ENCODE assay signal across 8 cellular contexts in the genomic region with DNA sequence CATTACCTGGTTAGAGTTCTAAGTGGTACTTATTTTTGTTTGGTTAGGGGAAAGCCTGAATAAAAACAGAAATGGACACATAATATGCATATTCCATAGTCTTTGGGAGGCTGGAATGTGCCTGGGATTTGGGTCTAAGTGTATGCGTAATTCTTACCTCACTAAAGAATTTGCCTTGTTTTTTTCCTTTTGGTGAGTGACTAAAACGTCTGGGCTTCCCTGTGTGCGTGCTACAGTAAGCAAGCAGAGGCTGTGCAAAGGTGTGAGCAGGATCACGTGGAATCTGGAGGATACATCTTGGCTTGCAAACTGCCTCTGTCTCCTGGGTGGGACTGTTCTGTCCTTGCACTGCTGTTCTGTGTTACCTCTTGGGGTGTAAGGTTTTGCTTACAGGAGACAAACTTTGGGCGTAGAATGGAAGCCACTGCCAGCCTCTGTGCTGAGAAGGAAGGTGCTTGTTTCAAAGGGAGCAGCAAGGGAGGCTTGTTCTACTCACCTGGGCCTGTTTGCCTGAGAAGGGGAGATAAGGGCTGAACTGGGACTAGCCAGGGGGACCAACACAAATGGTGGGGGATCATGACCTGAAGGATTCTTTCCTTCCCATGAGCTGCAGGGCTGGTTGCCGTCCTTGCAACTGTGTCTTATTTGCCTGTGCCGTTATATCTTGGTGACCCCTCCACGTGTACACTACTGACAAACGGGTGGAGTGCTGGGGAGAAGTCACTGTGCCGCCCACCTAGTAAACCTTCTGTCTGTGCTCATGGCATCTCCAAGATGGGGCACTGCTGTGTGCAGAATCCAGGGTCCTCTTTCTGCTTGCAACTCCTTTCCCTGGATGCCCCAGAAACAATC. TPM values are rescaled to one million over a fixed set of nuclear protein-coding genes. Genes with fewer than 3 reads are reported as not detected.
DNase-seq lines count a peak whose midpoint lies in the region; ATAC-seq, FAIRE-seq and TF ChIP-seq lines count a peak whose summit lies in the region.

No MANE protein-coding gene starts in this region.

- H2BK120ac ChIP-seq in H1 (replicated peaks; ENCODE audit: low read depth, low read length), result no peak overlapping the region

- peak overlapping the region in 1 of 4 experiments; percentile 29; a peak in 1 of 7 replicates for H3K9ac ChIP-seq in H1 (replicated peaks in 1 of 4; ENCODE audit: extremely low read depth in 1 of 4, low read depth in 3 of 4, low read length in 3 of 4)

- peak in 1 of 2 experiments; percentile 78; a peak in 2 of 3 replicates for TF ChIP-seq POLR2A in H1 (IDR thresholded peaks at IDR 0.05; ENCODE audit: control extremely low read depth in 1 of 2, low read depth in 2 of 2, low read length in 2 of 2)

- no peak overlapping the region for H4K91ac ChIP-seq in H1 (replicated peaks; ENCODE audit: insufficient read length, low read length)

- WGBS in H1 (ENCODE audit: extremely low coverage in 1 of 2, insufficient coverage in 1 of 2, insufficient read length in 1 of 2, insufficient replicate concordance in 2 of 2, low coverage in 1 of 2, low lambda C conversion rate in 2 of 2, missing lambda C conversion rate in 1 of 2), 2 experiments, result 77% methylated on average over 10 of the region's 10 CpGs; no CpG with 5 or more reads in 1 of the 2 experiments

- H3K27me3 ChIP-seq in H7 (ENCODE audit: control insufficient read depth, insufficient read depth, low read length), result no peaks in the 10 kb centered on the region
- H3K27me3 ChIP-seq in H1 (replicated peaks in 1 of 4; ENCODE audit: control insufficient read depth in 3 of 4, extremely low read depth in 1 of 4, insufficient read depth in 3 of 4, low read length in 3 of 4), result no peaks in the 10 kb centered on the region

- no peak overlapping the region for H2BK15ac ChIP-seq in H1 (ENCODE audit: low read length)

- H4K20me1 ChIP-seq in H1 (replicated peaks in 1 of 2; ENCODE audit: control insufficient read depth in 1 of 2, insufficient read depth in 2 of 2, low read length in 2 of 2), result peaks cover 7 to 13% of the 10 kb centered on the region in 2 experiments

- peak overlapping the region; percentile 57; the same call in 1 of the 2 replicates for H2AK5ac ChIP-seq in H1 (ENCODE audit: low read depth, low read length)

- H3K79me1 ChIP-seq in H1 (ENCODE audit: low read depth, low read length), result peaks cover 11% of the 10 kb centered on the region; the same call in 1 of the 2 replicates

- TF ChIP-seq RAD21 in H1 (IDR thresholded peaks at IDR 0.05 in 1 of 2, conservative IDR thresholded peaks at IDR 0.05 in 1 of 2; ENCODE audit: low read depth in 2 of 2, low read length in 2 of 2), result no peak

- H3K18ac ChIP-seq in H1 (ENCODE audit: extremely low read depth, low read length), result no peak overlapping the region

- no peak for TF ChIP-seq EP300 in H1 (IDR thresholded peaks at IDR 0.05; ENCODE audit: borderline replicate concordance in 1 of 2, low read depth in 2 of 2, low read length in 2 of 2)

- H3K4me3 ChIP-seq in H7 (ENCODE audit: insufficient read depth, low read depth, low read length) (peak overlapping the region; percentile 5; the same call in 1 of the 2 replicates), WI38 (ENCODE audit: low read depth, low read length) (peak overlapping the region; percentile 91), H1 (ENCODE audit: extremely low read depth in 1 of 4, insufficient read depth in 2 of 4, low read depth in 3 of 4, low read length in 4 of 4) (peak overlapping the region in 1 of 4 experiments; percentile 70; a peak in 2 of 8 replicates)

- H3K79me2 ChIP-seq in H1 (ENCODE audit: control insufficient read depth in 1 of 2, insufficient read depth in 2 of 2, low read length in 2 of 2), result peaks cover 3 to 35% of the 10 kb centered on the region in 2 experiments

- no peak overlapping the region for H2AFZ ChIP-seq in H1 (ENCODE audit: low read length)

- FAIRE-seq in H1 (lab: Jason Lieb, UNC), result no peak

- peak overlapping the region; percentile 3; the same call in 1 of the 2 replicates for H2BK12ac ChIP-seq in H1 (ENCODE audit: low read depth, low read length)

- peak; percentile 58 for DNase-seq in A172 (ENCODE audit: low spot score)
- DNase-seq in H7, result no peak
- DNase-seq in H1 (ENCODE audit: low read depth in 1 of 2, low spot score in 2 of 2), result no peak
- peak; percentile 76 for DNase-seq in myocyte (ENCODE audit: low read depth)

- CTCF ChIA-PET in H1 (lab: Charles Lee; ENCODE audit: partially characterized antibody), result interaction anchor here (1.0 to 22.8 kb wide), 4 partner anchors 11 to 83 kb away, joined by 3 to 430 read pairs (median 14); no protein-coding TSS in a partner anchor

- no peak overlapping the region for H3K27ac ChIP-seq in H1 (ENCODE audit: low read depth, low read length)

- H3K4ac ChIP-seq in H1 (replicated peaks; ENCODE audit: insufficient read length, low read depth, low read length), result no peak overlapping the region

- no peak overlapping the region for H3K23ac ChIP-seq in H1 (ENCODE audit: insufficient read length)

- H3K4me1 ChIP-seq in H1 (replicated peaks in 1 of 4; ENCODE audit: control insufficient read depth in 3 of 4, insufficient read depth in 4 of 4, low read length in 3 of 4), result peaks cover 16 to 50% (median 20%) of the 10 kb centered on the region in 4 experiments

- POLR2A ChIA-PET in H1 (lab: Charles Lee; ENCODE audit: partially characterized antibody), result interaction anchor here (0.6 to 20.8 kb wide), 11 partner anchors 7 to 78 kb away, joined by 3 to 826 read pairs (median 9); a partner anchor contains a TSS

- TF ChIP-seq CTCF in WI38 (IDR thresholded peaks at IDR 0.05; ENCODE audit: low read depth, low read length), result no peak
- TF ChIP-seq CTCF in H1 (IDR thresholded peaks at IDR 0.05; ENCODE audit: control extremely low read depth in 1 of 3, insufficient read depth in 1 of 3, low read depth in 1 of 3, low read length in 3 of 3), result no peak

- H4K5ac ChIP-seq in H1 (ENCODE audit: insufficient read length, low read depth, low read length), result no peak overlapping the region

- H3K9me3 ChIP-seq in H1 (ENCODE audit: insufficient read depth in 2 of 2, low read depth in 1 of 2, low read length in 1 of 2), result no peaks in the 10 kb centered on the region

- 0 out of 2 replicates have a peak overlapping the region, but pooled peaks have one; percentile 3 for H2BK5ac ChIP-seq in H1 (ENCODE audit: low read depth, low read length)

- no peak overlapping the region for H2BK20ac ChIP-seq in H1 (ENCODE audit: low read length)

- no peak overlapping the region for H3K56ac ChIP-seq in H1 (replicated peaks; ENCODE audit: insufficient read length, low read depth, low read length)

- no peak overlapping the region for H3K14ac ChIP-seq in H1 (ENCODE audit: insufficient read length)

- peak overlapping the region in 1 of 2 experiments; percentile 62; a peak in 1 of 4 replicates for H3K4me2 ChIP-seq in H1 (ENCODE audit: insufficient read depth in 1 of 2, low read depth in 2 of 2, low read length in 2 of 2)

- no peak for ATAC-seq in HG02759 (IDR thresholded peaks at IDR 0.05; ENCODE audit: unreplicated experiment)
- no peak for ATAC-seq in GM21390 (IDR thresholded peaks at IDR 0.05; ENCODE audit: unreplicated experiment)
- no peak for ATAC-seq in GM21528 (IDR thresholded peaks at IDR 0.05; ENCODE audit: low FRiP score, unreplicated experiment)

- peaks cover 15% of the 10 kb centered on the region; the same call in 1 of the 2 replicates for H3K23me2 ChIP-seq in H1 (ENCODE audit: low read depth, low read length)

- no peak overlapping the region for H4K8ac ChIP-seq in H1 (ENCODE audit: extremely low read depth, insufficient read depth, low read length)

- H3K36me3 ChIP-seq in H7 (replicated peaks; ENCODE audit: control insufficient read depth, insufficient read depth, low read length) (peaks cover 2% of the 10 kb centered on the region; the same call in 1 of the 2 replicates), H1 (ENCODE audit: control insufficient read depth in 2 of 4, insufficient read depth in 4 of 4, low read length in 3 of 4) (no peaks in the 10 kb centered on the region)

RNA-seq across cellular contexts. Expression of a gene that starts 4.5 kb away (rescaled TPM):
- total RNA-seq in A172 (2014; rRNA removed; shearing (Covaris generic)), result 20.6 and 28.9 TPM in 2 replicates
- 6.4 and 10.6 TPM in 2 replicates for total RNA-seq in H7 (2014; rRNA removed; shearing (Covaris generic))
- total RNA-seq in H1 (2021; fragmentation: NEBNext Ultra II Directional; extraction: Animal tissue kit (Norgen Biotek cat#: 25700)), result 10.4 and 10.7 TPM in 2 replicates
- 1.6 and 2.4 TPM in 2 replicates for polyA plus RNA-seq in H1 (2011; rRNA removed)
- polyA plus RNA-seq in H1 (2011; cell fraction: cytosol; rRNA removed), result 5.7 TPM
- 5.7 TPM for polyA plus RNA-seq in H1 (2011; cell fraction: nucleus; rRNA removed)
- 16.2 to 22.8 TPM (median 18.4 TPM) in 4 replicates for polyA plus RNA-seq in H1 (2012, experiment 1 of 2)
- 1.4 TPM for polyA plus RNA-seq in H1 (2012, experiment 2 of 2)
- 3.0 TPM for polyA plus RNA-seq in H1 (2013, experiment 1 of 2)
- polyA plus RNA-seq in H1 (2013, experiment 2 of 2), result 2.6 TPM
- polyA minus RNA-seq in H1 (2011; rRNA and poly(A)+ RNA removed), result 11.4 and 18.7 TPM in 2 replicates
- polyA minus RNA-seq in H1 (2011; cell fraction: cytosol; rRNA and poly(A)+ RNA removed), result 5.7 TPM
- polyA minus RNA-seq in H1 (2011; cell fraction: nucleus; rRNA and poly(A)+ RNA removed), result 23.0 TPM
- total RNA-seq in myocyte, result 109 and 172 TPM in 2 replicates
- 542 TPM for polyA plus RNA-seq in myocyte (2012)

RNA-seq across cellular contexts. Expression of a gene that starts 40.6 kb away (rescaled TPM):
- 21.5 and 36.9 TPM in 2 replicates for total RNA-seq in A172 (2014; rRNA removed; shearing (Covaris generic))
- 24.5 and 37.1 TPM in 2 replicates for total RNA-seq in H7 (2014; rRNA removed; shearing (Covaris generic))
- total RNA-seq in H1 (2021; fragmentation: NEBNext Ultra II Directional; extraction: Animal tissue kit (Norgen Biotek cat#: 25700)), result 16.7 and 19.2 TPM in 2 replicates
- polyA plus RNA-seq in H1 (2011; rRNA removed), result 15.0 and 23.4 TPM in 2 replicates
- polyA plus RNA-seq in H1 (2011; cell fraction: cytosol; rRNA removed), result 14.8 TPM
- polyA plus RNA-seq in H1 (2011; cell fraction: nucleus; rRNA removed), result 26.9 TPM
- 8.5 to 12.7 TPM (median 10.9 TPM) in 4 replicates for polyA plus RNA-seq in H1 (2012, experiment 1 of 2)
- 10.7 TPM for polyA plus RNA-seq in H1 (2012, experiment 2 of 2)
- polyA plus RNA-seq in H1 (2013, experiment 1 of 2), result 8.6 TPM
- 7.7 TPM for polyA plus RNA-seq in H1 (2013, experiment 2 of 2)
- polyA minus RNA-seq in H1 (2011; rRNA and poly(A)+ RNA removed), result 9.5 and 15.1 TPM in 2 replicates
- 12.3 TPM for polyA minus RNA-seq in H1 (2011; cell fraction: cytosol; rRNA and poly(A)+ RNA removed)
- polyA minus RNA-seq in H1 (2011; cell fraction: nucleus; rRNA and poly(A)+ RNA removed), result 14.0 TPM
- total RNA-seq in myocyte, result 36.2 and 49.1 TPM in 2 replicates
- 18.2 TPM for polyA plus RNA-seq in myocyte (2012)

RNA-seq across cellular contexts. Expression of a gene that starts 44.6 kb away (rescaled TPM):
- 3.5 and 7.0 TPM in 2 replicates for total RNA-seq in A172 (2014; rRNA removed; shearing (Covaris generic))
- total RNA-seq in H7 (2014; rRNA removed; shearing (Covaris generic)), result 0.73 and 0.81 TPM in 2 replicates
- total RNA-seq in H1 (2021; fragmentation: NEBNext Ultra II Directional; extraction: Animal tissue kit (Norgen Biotek cat#: 25700)), result 0.54 and 0.61 TPM in 2 replicates
- 0.59 and 0.97 TPM in 2 replicates for polyA plus RNA-seq in H1 (2011; rRNA removed)
- polyA plus RNA-seq in H1 (2011; cell fraction: cytosol; rRNA removed), result 0.76 TPM
- polyA plus RNA-seq in H1 (2011; cell fraction: nucleus; rRNA removed), result 3.3 TPM
- polyA plus RNA-seq in H1 (2012, experiment 1 of 2), result 0.67 to 1.3 TPM (median 1.0 TPM) in 4 replicates
- polyA plus RNA-seq in H1 (2012, experiment 2 of 2), result 0.37 TPM
- 0.95 TPM for polyA plus RNA-seq in H1 (2013, experiment 1 of 2)
- 1.1 TPM for polyA plus RNA-seq in H1 (2013, experiment 2 of 2)
- 0.20 and 0.28 TPM in 2 replicates for polyA minus RNA-seq in H1 (2011; rRNA and poly(A)+ RNA removed)
- not detected for polyA minus RNA-seq in H1 (2011; cell fraction: cytosol; rRNA and poly(A)+ RNA removed)
- polyA minus RNA-seq in H1 (2011; cell fraction: nucleus; rRNA and poly(A)+ RNA removed), result 0.30 TPM
- 2.9 and 4.6 TPM in 2 replicates for total RNA-seq in myocyte
- polyA plus RNA-seq in myocyte (2012), result 5.7 TPM

Comparison
In these comparisons a context has a peak if more than half of its experiments do, and no peak if none do; other contexts are left out.
1. DNase-seq: peak in A172 (single experiment) and myocyte (single experiment); none in H7 (single experiment) and H1 (0 of 2).